Comparison of ENCODE assay signal across 1 cellular context in the genomic region with DNA sequence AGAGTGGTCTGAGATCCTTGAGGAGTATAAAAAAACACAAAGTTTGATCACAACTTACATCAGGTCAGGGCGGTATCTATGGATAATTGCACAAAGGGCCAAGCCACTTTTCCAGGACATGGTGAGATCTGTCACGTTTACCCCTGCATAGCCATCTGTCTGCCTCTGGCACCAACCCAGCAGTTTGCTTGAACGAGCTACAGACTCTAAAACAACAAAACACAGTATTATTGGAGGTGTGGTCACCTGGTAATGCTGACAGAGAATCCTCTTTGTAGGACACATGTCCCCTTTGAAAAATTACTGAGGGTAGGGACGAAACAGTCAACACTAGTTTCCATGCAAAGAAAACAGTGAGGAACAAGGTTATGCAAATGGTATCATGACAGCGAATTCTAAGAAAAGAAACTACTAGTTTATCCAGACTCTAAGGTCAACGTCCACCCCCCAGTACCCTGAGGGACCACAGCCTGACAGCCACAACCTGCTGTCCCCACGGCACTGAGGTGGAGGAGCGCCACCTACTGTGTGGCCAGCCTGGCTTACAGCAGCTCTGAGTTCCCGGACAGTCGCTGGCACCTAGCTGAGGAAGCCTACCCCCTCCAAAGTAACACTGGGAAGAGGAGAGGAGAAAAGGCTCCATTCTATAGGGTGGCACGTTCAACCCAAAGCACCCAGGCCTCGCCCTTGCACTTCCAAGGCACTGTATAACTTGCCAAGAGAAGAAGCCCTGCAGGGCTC.
TF ChIP-seq lines count a peak whose summit lies in the region.

No MANE protein-coding gene starts in this region.

TF ChIP-seq in H1, 55 proteins besides CTCF, POLR2A, EP300 and RAD21 (continued from another document):
- TF ChIP-seq USF2 (IDR thresholded peaks at IDR 0.05; ENCODE audit: low read length), result no peak
- TF ChIP-seq GTF2F1 (IDR thresholded peaks at IDR 0.05; ENCODE audit: borderline replicate concordance, low read depth, low read length), result no peak
- TF ChIP-seq SIN3A (conservative IDR thresholded peaks at IDR 0.05 in 1 of 2, IDR thresholded peaks at IDR 0.05 in 1 of 2; ENCODE audit: low read depth in 1 of 2, low read length in 2 of 2), result no peak
- TF ChIP-seq ATF3 (IDR thresholded peaks at IDR 0.05; ENCODE audit: insufficient read depth, low read depth, low read length), result no peak
- no peak for TF ChIP-seq MAX (IDR thresholded peaks at IDR 0.05)
- TF ChIP-seq ASH2L (IDR thresholded peaks at IDR 0.05; ENCODE audit: low read length), result no peak
- no peak for TF ChIP-seq MAFK (IDR thresholded peaks at IDR 0.05; ENCODE audit: low read depth, low read length)
- TF ChIP-seq JUN (IDR thresholded peaks at IDR 0.05; ENCODE audit: low read depth, low read length), result no peak
- TF ChIP-seq SRF (IDR thresholded peaks at IDR 0.05; ENCODE audit: low read depth, low read length), result no peak
- no peak for TF ChIP-seq GABPA (IDR thresholded peaks at IDR 0.05; ENCODE audit: borderline replicate concordance, insufficient read depth, low read length)
